Comparison of ENCODE assay signal across 14 cellular contexts in the genomic region with DNA sequence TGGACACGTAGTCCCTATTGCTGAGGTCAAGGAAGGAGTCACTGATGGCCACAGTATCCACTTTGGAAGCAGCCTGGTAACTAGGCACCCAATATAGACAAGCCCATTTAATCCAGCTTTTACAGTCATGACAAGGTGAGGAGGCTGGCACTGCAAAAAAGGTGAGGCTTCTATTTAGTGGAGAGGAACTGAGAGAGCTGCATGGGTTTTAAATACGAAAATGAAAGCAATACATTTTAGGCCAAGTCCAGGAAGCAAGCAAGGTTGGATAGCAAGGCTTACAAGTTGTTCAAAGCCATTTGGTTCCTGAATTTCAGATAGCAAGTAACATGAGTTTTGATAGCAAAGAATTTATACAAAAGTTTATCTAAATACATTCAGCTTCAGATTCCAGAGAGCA.
A peak's percentile ranks its signal among the peaks of the same experiment; 100 is the strongest.
DNase-seq lines count a peak whose midpoint lies in the region; ATAC-seq and TF ChIP-seq lines count a peak whose summit lies in the region.
"Had no signal": no experiment of that assay in that cellular context is flagged by ENCODE, and none has a peak within 500 bp of the region (broad histone marks: within the 10 kb centered on the region; RNA-seq: fewer than 3 reads in every experiment).

No MANE protein-coding gene starts in this region.

- H2AFZ ChIP-seq in Loucy (ENCODE audit: low read length), result 0 out of 2 replicates have a peak overlapping the region, but pooled peaks have one; percentile 40

- DNase-seq in GM13976 (ENCODE audit: low spot score) (peak; percentile 35), iPS-NIHi7 (ENCODE audit: extremely low spot score) (no peak), H4 (ENCODE audit: low spot score) (no peak), SJCRH30 (no peak), HEK293T (ENCODE audit: extremely low spot score) (no peak)
- DNase-seq: activated gamma-delta T cell, AML-193, dorsolateral prefrontal cortex, KBM-7, nephron progenitor cell, substantia nigra had no signal

- POLR2A ChIA-PET in HEK293T (lab: Yijun Ruan, JAX), result no interaction called here

- ATAC-seq in GM19438 (IDR thresholded peaks at IDR 0.05; ENCODE audit: low read depth, unreplicated experiment), result peak; percentile 98
- ATAC-seq in HG02938 (IDR thresholded peaks at IDR 0.05; ENCODE audit: unreplicated experiment), result peak; percentile 99

- H3K9ac ChIP-seq in Loucy (ENCODE audit: low read depth, low read length, poor library complexity, severe bottlenecking), result no peak overlapping the region

- no peaks in the 10 kb centered on the region for H3K9me2 ChIP-seq in Loucy (replicated peaks; ENCODE audit: low read depth, low read length)

- H3K36me3 ChIP-seq in Loucy (ENCODE audit: insufficient read depth, low read length) (no peaks in the 10 kb centered on the region), SJCRH30 (no peaks in the 10 kb centered on the region)

- H3K9me3 ChIP-seq in Loucy (ENCODE audit: insufficient read depth, low read depth, low read length) (no peaks in the 10 kb centered on the region), SJCRH30 (replicated peaks) (no peaks in the 10 kb centered on the region; the same call in 1 of the 2 replicates)

- H3K27ac ChIP-seq in SJCRH30, result no peak overlapping the region
- H3K27ac ChIP-seq: dorsolateral prefrontal cortex had no signal

- CTCF ChIA-PET in HEK293T (lab: Yijun Ruan, JAX), result interaction anchor here (0.6 to 1.2 kb wide), 2 partner anchors 57 to 95 kb away, joined by 3 read pairs; no protein-coding TSS in a partner anchor

- TF ChIP-seq CTCF in GM13976 (IDR thresholded peaks at IDR 0.05; ENCODE audit: borderline replicate concordance, control extremely low read depth, extremely low read depth, insufficient read depth, missing control alignments) (no peak), Loucy (conservative IDR thresholded peaks at IDR 0.05; ENCODE audit: low read length) (no peak)

- in situ Hi-C loops in GM13976 (cut with MboI; ENCODE audit: low sequenced_read_pairs, unreplicated experiment), result no loop called here

- H3F3A ChIP-seq in Loucy (ENCODE audit: low read depth), result no peaks in the 10 kb centered on the region

- no peak overlapping the region for H3K4me2 ChIP-seq in Loucy (ENCODE audit: low read depth, low read length, poor library complexity, severe bottlenecking)

- no peaks in the 10 kb centered on the region for H4K20me1 ChIP-seq in Loucy (ENCODE audit: insufficient read depth, low read length, poor library complexity, severe bottlenecking)

- no peaks in the 10 kb centered on the region for H3K4me1 ChIP-seq in Loucy (ENCODE audit: insufficient read depth, low read length, poor library complexity, severe bottlenecking)
- no peaks in the 10 kb centered on the region for H3K4me1 ChIP-seq in SJCRH30

- no peaks in the 10 kb centered on the region for H3K79me2 ChIP-seq in Loucy (ENCODE audit: insufficient read depth, low read length)

- H3K27me3 ChIP-seq in Loucy (ENCODE audit: insufficient read depth, low read length, poor library complexity, severe bottlenecking) (no peaks in the 10 kb centered on the region), SJCRH30 (no peaks in the 10 kb centered on the region)

- H3K4me3 ChIP-seq in Loucy (ENCODE audit: low read length, poor library complexity, severe bottlenecking), result no peak overlapping the region
- no peak overlapping the region for H3K4me3 ChIP-seq in SJCRH30
- H3K4me3 ChIP-seq: dorsolateral prefrontal cortex had no signal

TF ChIP-seq in HEK293T, 16 proteins besides CTCF, POLR2A, EP300 and RAD21:
- TF ChIP-seq ELF4 (IDR thresholded peaks at IDR 0.05) (no peak), SP1 (IDR thresholded peaks at IDR 0.05) (no peak), FOXA1 (IDR thresholded peaks at IDR 0.05) (no peak), ARNT (IDR thresholded peaks at IDR 0.05) (no peak), NFRKB (IDR thresholded peaks at IDR 0.05) (no peak), CTBP1 (IDR thresholded peaks at IDR 0.05; ENCODE audit: borderline replicate concordance) (no peak), LEF1 (IDR thresholded peaks at IDR 0.05; ENCODE audit: borderline replicate concordance) (no peak), BHLHE40 (IDR thresholded peaks at IDR 0.05; ENCODE audit: borderline replicate concordance) (no peak), ZNF384 (IDR thresholded peaks at IDR 0.05) (no peak)
